In the genomic region with DNA sequence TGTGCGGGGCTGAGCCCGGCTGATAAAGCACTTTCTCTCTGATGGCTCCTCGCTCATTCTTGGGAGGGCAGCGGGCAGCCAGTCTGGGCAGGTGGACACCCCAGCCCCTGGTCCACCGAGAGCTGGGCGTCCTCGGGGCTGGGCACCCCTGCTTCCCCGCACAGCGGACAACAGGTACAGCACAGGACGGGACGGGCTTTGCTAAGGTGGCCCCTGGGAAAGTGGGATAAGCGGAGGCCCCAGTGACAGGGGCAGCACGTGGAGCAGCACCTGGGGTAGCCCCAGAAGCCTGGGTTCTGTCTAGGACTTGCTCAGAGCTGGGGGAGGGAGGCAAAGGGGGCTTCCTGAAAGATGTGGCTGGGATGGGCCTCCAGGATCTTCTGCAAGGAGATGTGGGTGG, we compare ENCODE assay signal across 1 cellular context. TPM values are rescaled to one million over a fixed set of nuclear protein-coding genes. Genes with fewer than 3 reads are reported as not detected.
"Had no signal": no experiment of that assay in that cellular context is flagged by ENCODE, and none has a peak within 500 bp of the region (broad histone marks: within the 10 kb centered on the region; RNA-seq: fewer than 3 reads in every experiment).

No MANE protein-coding gene starts in this region.

RNA-seq across cellular contexts. Expression of a gene that starts 2.6 kb away (rescaled TPM):
- total RNA-seq: M059J had no signal
